Comparison of ENCODE assay signal across 14 cellular contexts in genomic region chr19:11539495-11540365, GRCh38. TPM values are rescaled to one million over a fixed set of nuclear protein-coding genes. Genes with fewer than 3 reads are reported as not detected.
A peak's percentile ranks its signal among the peaks of the same experiment; 100 is the strongest.
DNase-seq lines count a peak whose midpoint lies in the region; ATAC-seq and TF ChIP-seq lines count a peak whose summit lies in the region.
"Had no signal": no experiment of that assay in that cellular context is flagged by ENCODE, and none has a peak within 500 bp of the region (broad histone marks: within the 10 kb centered on the region; RNA-seq: fewer than 3 reads in every experiment).

No MANE protein-coding gene starts in this region.

- H3K4me3 Mint-ChIP-seq in type B pancreatic cell, result peak overlapping the region; percentile 77
- H3K4me3 Mint-ChIP-seq: activated CD8-positive, alpha-beta T cell treated with anti-CD3 and anti-CD28 coated beads, Interleukin-2, amount 10 ng/mL, durations not matched to agents 7 days and 5 days had no signal

- peaks cover 0 to 10% (median 0%) of the 10 kb centered on the region in 45 donors for H3K27me3 ChIP-seq in dorsolateral prefrontal cortex
- H3K27me3 ChIP-seq in left lung, result peaks cover 8 to 33% of the 10 kb centered on the region in 2 donors

- no peak overlapping the region for H3K27ac Mint-ChIP-seq in type B pancreatic cell
- H3K27ac Mint-ChIP-seq: activated CD8-positive, alpha-beta T cell treated with anti-CD3 and anti-CD28 coated beads, Interleukin-2, amount 10 ng/mL, durations not matched to agents 7 days and 5 days; IgD-negative memory B cell had no signal

- peak overlapping the region in 48 of 59 donors; percentile 12 to 61 (median 41) for H3K4me3 ChIP-seq in dorsolateral prefrontal cortex
- H3K4me3 ChIP-seq in left lung, result peak overlapping the region; percentile 9 to 11

- peaks cover 15% of the 10 kb centered on the region for H3K27me3 Mint-ChIP-seq in type B pancreatic cell

- TF ChIP-seq CTCF in dorsolateral prefrontal cortex (IDR thresholded peaks at IDR 0.05 in 54 of 56, conservative IDR thresholded peaks at IDR 0.05 in 2 of 56; ENCODE audit: low read depth in 1 of 56, partially characterized antibody in 56 of 56) (no peak), left lung (IDR thresholded peaks at IDR 0.05) (no peak), type B pancreatic cell (conservative IDR thresholded peaks at IDR 0.05) (no peak)

- H3K27ac ChIP-seq in dorsolateral prefrontal cortex, result peak overlapping the region in 11 of 59 donors; percentile 15 to 72 (median 58)
- no peak overlapping the region for H3K27ac ChIP-seq in left lung

- intact Hi-C loops in dorsolateral prefrontal cortex (cut with DNase I), result no loop called here
- intact Hi-C loops in left lung (cut with DNase I), result no loop called here

- CTCF ChIA-PET in HEK293T (lab: Yijun Ruan, JAX), result no interaction called here

- H3K36me3 Mint-ChIP-seq in type B pancreatic cell, result no peaks in the 10 kb centered on the region
- H3K36me3 Mint-ChIP-seq: IgD-negative memory B cell, naive B cell had no signal

- H3K4me1 Mint-ChIP-seq in type B pancreatic cell (ENCODE audit: unreplicated experiment), result peaks cover 10% of the 10 kb centered on the region

- no peaks in the 10 kb centered on the region for H3K36me3 ChIP-seq in left lung

- POLR2A ChIA-PET in HEK293T (lab: Yijun Ruan, JAX), result interaction anchor here (1.3 kb wide), 1 partner anchor 19 kb away, joined by 6 read pairs; the partner anchor contains the start of gene ELOF1

- H3K4me1 ChIP-seq in left lung, result peaks cover 0 to 14% of the 10 kb centered on the region in 2 donors

- ATAC-seq in left lung, result no peak
- ATAC-seq: activated CD8-positive, alpha-beta T cell treated with anti-CD3 and anti-CD28 coated beads, Interleukin-2, amount 10 ng/mL, durations not matched to agents 7 days and 5 days had no signal

- DNase-seq in DMS53 (lab: John Stamatoyannopoulos, UW), result peak; percentile 27
- no peak for DNase-seq in DMS53 treated with DMSO at 0.1 percent for 48 hours (lab: John Stamatoyannopoulos, UW; ENCODE audit: unreplicated experiment)
- DNase-seq in dorsolateral prefrontal cortex, result no peak
- DNase-seq in left lung, result no peak
- no peak for DNase-seq in type B pancreatic cell (ENCODE audit: extremely low spot score, unreplicated experiment)
- DNase-seq in foreskin melanocyte, result no peak
- no peak for DNase-seq in HEK293T (ENCODE audit: extremely low spot score)
- DNase-seq in hippocampal formation (lab: John Stamatoyannopoulos, UW), result no peak
- DNase-seq: 8988T; activated CD8-positive, alpha-beta T cell treated with anti-CD3 and anti-CD28 coated beads, Interleukin-2, amount 10 ng/mL, durations not matched to agents 7 days and 5 days; GOT3; naive B cell had no signal

- no peaks in the 10 kb centered on the region for H3K9me3 Mint-ChIP-seq in type B pancreatic cell
- H3K9me3 Mint-ChIP-seq: IgD-negative memory B cell, naive B cell had no signal

- no peaks in the 10 kb centered on the region for H3K9me3 ChIP-seq in left lung

TF ChIP-seq in HEK293T, 16 proteins besides CTCF, POLR2A, EP300 and RAD21:
- TF ChIP-seq FOXM1 (IDR thresholded peaks at IDR 0.05; ENCODE audit: borderline replicate concordance), result no peak
- TF ChIP-seq FOXK2 (IDR thresholded peaks at IDR 0.05), result no peak
- no peak for TF ChIP-seq PKNOX1 (IDR thresholded peaks at IDR 0.05)
- no peak for TF ChIP-seq ARNT (IDR thresholded peaks at IDR 0.05)
- TF ChIP-seq LEF1 (IDR thresholded peaks at IDR 0.05; ENCODE audit: borderline replicate concordance), result no peak
- no peak for TF ChIP-seq CTBP1 (IDR thresholded peaks at IDR 0.05; ENCODE audit: borderline replicate concordance)
- no peak for TF ChIP-seq L3MBTL2 (conservative IDR thresholded peaks at IDR 0.05)

RNA-seq across cellular contexts. Expression of gene CNN1, which starts 1.1 kb away (rescaled TPM):
- total RNA-seq in dorsolateral prefrontal cortex, result 10 to 100 TPM in 31 of 120 experiments, 1 to 10 TPM in 89; 1.4 to 77.3 (median 6.5) TPM
- 10 to 100 TPM; 33.1 to 37.0 TPM for total RNA-seq in left lung
- total RNA-seq in type B pancreatic cell (ENCODE audit: low replicate concordance), result 2.3 and 7.9 TPM in 2 replicates
- total RNA-seq: activated CD8-positive, alpha-beta T cell treated with anti-CD3 and anti-CD28 coated beads, Interleukin-2, amount 10 ng/mL, durations not matched to agents 7 days and 5 days; dermis microvascular lymphatic vessel endothelial cell had no signal

RNA-seq across cellular contexts. Expression of gene ECSIT, which starts 10.8 kb away (rescaled TPM):
- total RNA-seq in dorsolateral prefrontal cortex, result 10 to 100 TPM; 46.5 to 84.8 (median 66.3) TPM
- total RNA-seq in left lung, result 10 to 100 TPM; 37.4 to 44.6 TPM
- total RNA-seq in type B pancreatic cell (ENCODE audit: low replicate concordance), result 40.8 and 42.1 TPM in 2 replicates

RNA-seq across cellular contexts. Expression of gene ELOF1, which starts 19.3 kb away (rescaled TPM):
- total RNA-seq in dorsolateral prefrontal cortex (10 to 100 TPM; 36.0 to 62.7 (median 51.2) TPM), left lung (10 to 100 TPM; 50.4 to 53.4 TPM), type B pancreatic cell (ENCODE audit: low replicate concordance) (51.3 and 57.1 TPM in 2 replicates)

RNA-seq across cellular contexts. Expression of gene ZNF653, which starts 34.1 kb away (rescaled TPM):
- total RNA-seq in dorsolateral prefrontal cortex, result 10 to 100 TPM; 10.4 to 33.2 (median 19.5) TPM
- 1 to 10 TPM; 7.7 to 8.4 TPM for total RNA-seq in left lung
- total RNA-seq in type B pancreatic cell (ENCODE audit: low replicate concordance), result 11.5 and 13.4 TPM in 2 replicates

RNA-seq across cellular contexts. Expression of gene ACP5, which starts 37.7 kb away (rescaled TPM):
- total RNA-seq in dorsolateral prefrontal cortex (1 to 10 TPM in 98 of 120 experiments, under 1 TPM in 17, not detected in 5; 0.40 to 9.1 (median 1.9) TPM), left lung (100 to 1,000 TPM; 242 to 299 TPM), type B pancreatic cell (ENCODE audit: low replicate concordance) (3.2 and 6.0 TPM in 2 replicates)
